7 cellular contexts compared by ENCODE assay signal in the genomic region with DNA sequence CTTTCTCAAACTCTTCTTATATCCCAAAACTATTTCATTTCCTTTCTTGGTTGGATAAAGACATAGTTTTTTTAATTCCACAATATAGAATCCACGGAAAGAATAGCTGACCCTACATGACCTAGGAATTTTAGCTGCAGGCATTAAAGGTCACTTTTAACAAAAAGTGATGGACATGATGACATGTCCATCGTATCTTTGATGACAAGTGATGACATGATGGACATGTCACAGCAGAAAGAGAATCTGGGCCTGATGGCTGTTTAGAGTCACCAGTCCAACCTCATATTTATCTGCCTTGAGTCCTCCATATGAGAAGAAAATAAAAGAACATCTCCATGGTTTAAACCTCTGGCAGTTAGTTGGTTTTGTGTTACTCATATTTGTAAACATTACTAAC.
"Had no signal": no experiment of that assay in that cellular context is flagged by ENCODE, and none has a peak within 500 bp of the region (broad histone marks: within the 10 kb centered on the region; RNA-seq: fewer than 3 reads in every experiment).

No MANE protein-coding gene starts in this region.

- FAIRE-seq: H1, H54, HTR-8/SVneo had no signal

- DNase-seq: H9, HCEC 1CT, KG1 had no signal

- H3K4me3 ChIP-seq: GM23338 had no signal

- ATAC-seq: GM23338 had no signal

- H2AFZ ChIP-seq: GM23338 had no signal

- H3K4me2 ChIP-seq: GM23338 had no signal
